In the genomic region with DNA sequence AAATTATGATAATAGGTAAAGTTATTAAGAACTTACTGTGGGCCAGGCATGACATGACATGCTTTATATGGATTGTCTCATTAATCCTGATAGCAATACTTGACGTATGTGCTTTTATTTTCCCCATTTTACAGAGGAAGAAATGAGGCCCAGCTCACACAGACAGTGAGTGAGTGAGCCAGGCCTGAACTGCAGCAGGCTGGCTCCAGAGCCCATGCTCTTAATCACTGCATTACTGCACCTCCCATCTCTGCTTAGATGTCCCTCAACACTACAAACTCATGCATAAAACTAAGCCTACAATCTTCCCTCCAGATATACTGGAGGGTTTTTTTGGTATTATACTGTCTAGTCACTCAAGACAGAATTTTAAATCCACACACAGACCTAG, we compare ENCODE assay signal across 37 cellular contexts.
"Had no signal": no experiment of that assay in that cellular context is flagged by ENCODE, and none has a peak within 500 bp of the region (broad histone marks: within the 10 kb centered on the region; RNA-seq: fewer than 3 reads in every experiment).

No MANE protein-coding gene starts in this region.

- H3K27ac ChIP-seq: brain microvascular endothelial cell, cardiac muscle cell, PC-9, VCaP had no signal

- H3K4me3 Mint-ChIP-seq: activated B cell treated with CpG ODN at 0.5 μM for 24 hours; activated CD4-positive, alpha-beta memory T cell treated with anti-CD3 and anti-CD28 coated beads for 36 hours; activated CD8-positive, alpha-beta memory T cell treated with anti-CD3 and anti-CD28 coated beads, Interleukin-2, amount 10 ng/mL, durations not matched to agents 7 days and 5 days; activated naive CD8-positive, alpha-beta T cell treated with anti-CD3 and anti-CD28 coated beads for 36 hours; central memory CD8-positive, alpha-beta T cell had no signal

- H3K27me3 ChIP-seq: brain microvascular endothelial cell, cardiac muscle cell, MG63 had no signal

- DNase-seq: activated B cell treated with CpG ODN at 0.5 μM for 24 hours; activated CD4-positive, alpha-beta memory T cell treated with anti-CD3 and anti-CD28 coated beads for 36 hours; activated CD4-positive, alpha-beta T cell treated with anti-CD3 and anti-CD28 coated beads for 4 hours; activated CD4-positive, alpha-beta T cell treated with anti-CD3 and anti-CD28 coated beads, Interleukin-2, amount 50 U/mL, for 1 hour; activated CD4-positive, CD25-positive, alpha-beta regulatory T cell treated with anti-CD3 and anti-CD28 coated beads, Interleukin-2, amount 50 U/mL, for 72 hours; activated CD8-positive, alpha-beta memory T cell treated with anti-CD3 and anti-CD28 coated beads for 24 hours; activated CD8-positive, alpha-beta memory T cell treated with anti-CD3 and anti-CD28 coated beads, Interleukin-2, amount 10 ng/mL, durations not matched to agents 7 days and 5 days; activated CD8-positive, alpha-beta memory T cell treated with anti-CD3 and anti-CD28 coated beads, Interleukin-2, amount 50 U/mL, for 48 hours; activated effector memory CD4-positive, alpha-beta T cell treated with Interleukin-2 at 50 U/mL for 16 hours; activated naive CD4-positive, alpha-beta T cell treated with anti-CD3 and anti-CD28 coated beads, Interleukin-2, amount 50 U/mL, for 16 hours; activated naive CD8-positive, alpha-beta T cell treated with anti-CD3 and anti-CD28 coated beads for 36 hours; activated T-cell treated with anti-CD3 and anti-CD28 coated beads, Interleukin-2, amount 50 U/mL, for 48 hours; amniotic stem cell; aorta; brain microvascular endothelial cell; Kasumi-1; KG1; MG63; NCI-H1048; NCI-H1105 treated with DMSO at 0.1 percent for 48 hours; NCI-H1436; NCI-H1694; NCI-H1930; NCI-H345; NCI-H510A; NCI-H526; NCI-H748 treated with DMSO at 0.1 percent for 48 hours; NK-92 treated with Interleukin-12 subunit alpha and Interleukin-12 subunit beta, amount 100 ng/mL, for 24 hours; PC-9; Right ventricle myocardium superior; SW 1271; T-helper 1 cell; T-helper 2 cell; T-helper 9 cell had no signal

- H2AFZ ChIP-seq: PC-9 had no signal

- H3K9me3 ChIP-seq: MG63 had no signal

- H3K36me3 Mint-ChIP-seq: activated CD4-positive, alpha-beta memory T cell treated with anti-CD3 and anti-CD28 coated beads for 36 hours; activated CD8-positive, alpha-beta memory T cell treated with anti-CD3 and anti-CD28 coated beads, Interleukin-2, amount 10 ng/mL, durations not matched to agents 7 days and 5 days; activated naive CD8-positive, alpha-beta T cell treated with anti-CD3 and anti-CD28 coated beads for 36 hours had no signal

- H3K4me3 ChIP-seq: cardiac muscle cell, MG63, PC-9 had no signal

- H3K36me3 ChIP-seq: brain microvascular endothelial cell, cardiac muscle cell, MG63 had no signal

- H3K4me1 Mint-ChIP-seq: activated B cell treated with CpG ODN at 0.5 μM for 24 hours; activated CD8-positive, alpha-beta memory T cell treated with anti-CD3 and anti-CD28 coated beads, Interleukin-2, amount 10 ng/mL, durations not matched to agents 7 days and 5 days; activated naive CD8-positive, alpha-beta T cell treated with anti-CD3 and anti-CD28 coated beads for 36 hours; central memory CD8-positive, alpha-beta T cell had no signal

- ATAC-seq: activated CD8-positive, alpha-beta memory T cell treated with anti-CD3 and anti-CD28 coated beads, Interleukin-2, amount 10 ng/mL, durations not matched to agents 7 days and 5 days had no signal

- H3K27ac Mint-ChIP-seq: activated B cell treated with CpG ODN at 0.5 μM for 24 hours; activated CD4-positive, alpha-beta memory T cell treated with anti-CD3 and anti-CD28 coated beads for 36 hours; activated CD8-positive, alpha-beta memory T cell treated with anti-CD3 and anti-CD28 coated beads, Interleukin-2, amount 10 ng/mL, durations not matched to agents 7 days and 5 days; activated naive CD8-positive, alpha-beta T cell treated with anti-CD3 and anti-CD28 coated beads for 36 hours had no signal

- H3K27me3 Mint-ChIP-seq: activated CD4-positive, alpha-beta memory T cell treated with anti-CD3 and anti-CD28 coated beads for 36 hours; activated naive CD8-positive, alpha-beta T cell treated with anti-CD3 and anti-CD28 coated beads for 36 hours had no signal

- H3K9me3 Mint-ChIP-seq: activated B cell treated with CpG ODN at 0.5 μM for 24 hours; activated CD4-positive, alpha-beta memory T cell treated with anti-CD3 and anti-CD28 coated beads for 36 hours; activated naive CD8-positive, alpha-beta T cell treated with anti-CD3 and anti-CD28 coated beads for 36 hours; central memory CD8-positive, alpha-beta T cell had no signal

- H3K4me2 ChIP-seq: PC-9 had no signal
